1 cellular context compared by ENCODE assay signal in the genomic region with DNA sequence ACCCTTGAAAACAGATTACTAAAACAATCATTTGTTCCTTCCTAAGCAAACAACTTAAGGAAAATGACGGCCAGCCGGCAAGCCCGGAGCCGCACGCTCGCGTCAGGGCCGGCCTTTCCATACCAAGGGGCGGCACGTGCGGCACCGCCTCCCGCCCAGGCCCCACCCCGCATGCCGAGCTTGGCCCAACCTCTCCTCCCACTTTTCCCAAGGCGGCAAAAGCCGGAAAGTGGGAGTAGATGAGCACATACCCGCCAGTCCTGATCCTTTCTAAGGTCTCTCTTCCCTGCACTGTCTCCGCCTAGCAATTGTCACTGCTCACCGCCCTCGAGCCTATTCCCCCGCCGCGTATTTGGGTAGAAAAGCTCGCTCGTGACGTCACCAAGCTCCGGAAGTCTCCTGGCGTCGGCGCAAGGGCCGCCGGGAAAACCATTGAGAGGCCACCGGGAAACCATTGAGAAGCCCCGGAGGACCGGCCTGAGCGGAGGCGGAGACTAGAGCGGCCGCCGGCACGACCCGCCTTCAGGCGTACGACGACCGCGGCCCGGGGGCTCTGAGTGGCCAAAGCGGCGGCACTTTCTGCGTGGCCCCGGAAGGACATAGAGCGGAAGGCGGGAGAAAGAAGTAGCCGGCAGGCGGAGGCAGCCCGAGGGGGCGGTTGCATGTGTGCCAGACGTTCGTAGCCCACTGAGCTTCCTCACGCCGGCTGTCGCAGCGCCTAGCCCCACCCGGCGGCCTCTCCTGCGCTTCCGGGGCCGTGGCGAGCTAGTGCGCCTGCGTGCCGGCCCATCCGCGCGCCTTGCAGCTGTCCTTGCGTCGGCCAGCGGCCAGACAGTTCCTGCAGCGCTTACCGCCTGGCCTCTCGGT.
TF ChIP-seq lines count a peak whose summit lies in the region.

A gene with protein sequence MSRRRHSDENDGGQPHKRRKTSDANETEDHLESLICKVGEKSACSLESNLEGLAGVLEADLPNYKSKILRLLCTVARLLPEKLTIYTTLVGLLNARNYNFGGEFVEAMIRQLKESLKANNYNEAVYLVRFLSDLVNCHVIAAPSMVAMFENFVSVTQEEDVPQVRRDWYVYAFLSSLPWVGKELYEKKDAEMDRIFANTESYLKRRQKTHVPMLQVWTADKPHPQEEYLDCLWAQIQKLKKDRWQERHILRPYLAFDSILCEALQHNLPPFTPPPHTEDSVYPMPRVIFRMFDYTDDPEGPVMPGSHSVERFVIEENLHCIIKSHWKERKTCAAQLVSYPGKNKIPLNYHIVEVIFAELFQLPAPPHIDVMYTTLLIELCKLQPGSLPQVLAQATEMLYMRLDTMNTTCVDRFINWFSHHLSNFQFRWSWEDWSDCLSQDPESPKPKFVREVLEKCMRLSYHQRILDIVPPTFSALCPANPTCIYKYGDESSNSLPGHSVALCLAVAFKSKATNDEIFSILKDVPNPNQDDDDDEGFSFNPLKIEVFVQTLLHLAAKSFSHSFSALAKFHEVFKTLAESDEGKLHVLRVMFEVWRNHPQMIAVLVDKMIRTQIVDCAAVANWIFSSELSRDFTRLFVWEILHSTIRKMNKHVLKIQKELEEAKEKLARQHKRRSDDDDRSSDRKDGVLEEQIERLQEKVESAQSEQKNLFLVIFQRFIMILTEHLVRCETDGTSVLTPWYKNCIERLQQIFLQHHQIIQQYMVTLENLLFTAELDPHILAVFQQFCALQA (plus strand): TSS at position 830 of the 867 bp plus-strand sequence. CDS start 61 bp downstream, outside the sequence.
A gene (minus strand): TSS at position 377 of the 867 bp plus-strand sequence. CDS start 5,806 bp downstream, outside the sequence.

TF ChIP-seq in K562, 482 proteins besides CTCF, POLR2A, EP300 and RAD21 (continued from another document and continues in another):
- TF ChIP-seq NFYB (IDR thresholded peaks at IDR 0.05; ENCODE audit: extremely low read depth, insufficient read length) = peak; percentile 51
- TF ChIP-seq, protein P1, sequence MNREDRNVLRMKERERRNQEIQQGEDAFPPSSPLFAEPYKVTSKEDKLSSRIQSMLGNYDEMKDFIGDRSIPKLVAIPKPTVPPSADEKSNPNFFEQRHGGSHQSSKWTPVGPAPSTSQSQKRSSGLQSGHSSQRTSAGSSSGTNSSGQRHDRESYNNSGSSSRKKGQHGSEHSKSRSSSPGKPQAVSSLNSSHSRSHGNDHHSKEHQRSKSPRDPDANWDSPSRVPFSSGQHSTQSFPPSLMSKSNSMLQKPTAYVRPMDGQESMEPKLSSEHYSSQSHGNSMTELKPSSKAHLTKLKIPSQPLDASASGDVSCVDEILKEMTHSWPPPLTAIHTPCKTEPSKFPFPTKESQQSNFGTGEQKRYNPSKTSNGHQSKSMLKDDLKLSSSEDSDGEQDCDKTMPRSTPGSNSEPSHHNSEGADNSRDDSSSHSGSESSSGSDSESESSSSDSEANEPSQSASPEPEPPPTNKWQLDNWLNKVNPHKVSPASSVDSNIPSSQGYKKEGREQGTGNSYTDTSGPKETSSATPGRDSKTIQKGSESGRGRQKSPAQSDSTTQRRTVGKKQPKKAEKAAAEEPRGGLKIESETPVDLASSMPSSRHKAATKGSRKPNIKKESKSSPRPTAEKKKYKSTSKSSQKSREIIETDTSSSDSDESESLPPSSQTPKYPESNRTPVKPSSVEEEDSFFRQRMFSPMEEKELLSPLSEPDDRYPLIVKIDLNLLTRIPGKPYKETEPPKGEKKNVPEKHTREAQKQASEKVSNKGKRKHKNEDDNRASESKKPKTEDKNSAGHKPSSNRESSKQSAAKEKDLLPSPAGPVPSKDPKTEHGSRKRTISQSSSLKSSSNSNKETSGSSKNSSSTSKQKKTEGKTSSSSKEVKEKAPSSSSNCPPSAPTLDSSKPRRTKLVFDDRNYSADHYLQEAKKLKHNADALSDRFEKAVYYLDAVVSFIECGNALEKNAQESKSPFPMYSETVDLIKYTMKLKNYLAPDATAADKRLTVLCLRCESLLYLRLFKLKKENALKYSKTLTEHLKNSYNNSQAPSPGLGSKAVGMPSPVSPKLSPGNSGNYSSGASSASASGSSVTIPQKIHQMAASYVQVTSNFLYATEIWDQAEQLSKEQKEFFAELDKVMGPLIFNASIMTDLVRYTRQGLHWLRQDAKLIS (CRISPR knock-in tag; IDR thresholded peaks at IDR 0.05) = peak; percentile 88
- peak; percentile 40; the same call in 1 of the 2 replicates for TF ChIP-seq FOXK1 (CRISPR knock-in tag; IDR thresholded peaks at IDR 0.05; ENCODE audit: borderline replicate concordance)
- TF ChIP-seq CREBBP (IDR thresholded peaks at IDR 0.05; ENCODE audit: low read depth, low read length) = no peak
- no peak for TF ChIP-seq ZNF175 (CRISPR knock-in tag; IDR thresholded peaks at IDR 0.05; ENCODE audit: low read depth)
- peak; percentile 83; the same call in 1 of the 2 replicates for TF ChIP-seq MXI1 (IDR thresholded peaks at IDR 0.05; ENCODE audit: low read depth, low read length)
- TF ChIP-seq CCAR2 (IDR thresholded peaks at IDR 0.05; ENCODE audit: low read depth, low read length) = no peak
- TF ChIP-seq, protein P2, sequence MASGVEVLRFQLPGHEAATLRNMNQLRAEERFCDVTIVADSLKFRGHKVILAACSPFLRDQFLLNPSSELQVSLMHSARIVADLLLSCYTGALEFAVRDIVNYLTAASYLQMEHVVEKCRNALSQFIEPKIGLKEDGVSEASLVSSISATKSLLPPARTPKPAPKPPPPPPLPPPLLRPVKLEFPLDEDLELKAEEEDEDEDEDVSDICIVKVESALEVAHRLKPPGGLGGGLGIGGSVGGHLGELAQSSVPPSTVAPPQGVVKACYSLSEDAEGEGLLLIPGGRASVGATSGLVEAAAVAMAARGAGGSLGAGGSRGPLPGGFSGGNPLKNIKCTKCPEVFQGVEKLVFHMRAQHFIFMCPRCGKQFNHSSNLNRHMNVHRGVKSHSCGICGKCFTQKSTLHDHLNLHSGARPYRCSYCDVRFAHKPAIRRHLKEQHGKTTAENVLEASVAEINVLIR (CRISPR knock-in tag; IDR thresholded peaks at IDR 0.05) = peak; percentile 92
- no peak for TF ChIP-seq HDGF (IDR thresholded peaks at IDR 0.05)
- TF ChIP-seq, protein P3, sequence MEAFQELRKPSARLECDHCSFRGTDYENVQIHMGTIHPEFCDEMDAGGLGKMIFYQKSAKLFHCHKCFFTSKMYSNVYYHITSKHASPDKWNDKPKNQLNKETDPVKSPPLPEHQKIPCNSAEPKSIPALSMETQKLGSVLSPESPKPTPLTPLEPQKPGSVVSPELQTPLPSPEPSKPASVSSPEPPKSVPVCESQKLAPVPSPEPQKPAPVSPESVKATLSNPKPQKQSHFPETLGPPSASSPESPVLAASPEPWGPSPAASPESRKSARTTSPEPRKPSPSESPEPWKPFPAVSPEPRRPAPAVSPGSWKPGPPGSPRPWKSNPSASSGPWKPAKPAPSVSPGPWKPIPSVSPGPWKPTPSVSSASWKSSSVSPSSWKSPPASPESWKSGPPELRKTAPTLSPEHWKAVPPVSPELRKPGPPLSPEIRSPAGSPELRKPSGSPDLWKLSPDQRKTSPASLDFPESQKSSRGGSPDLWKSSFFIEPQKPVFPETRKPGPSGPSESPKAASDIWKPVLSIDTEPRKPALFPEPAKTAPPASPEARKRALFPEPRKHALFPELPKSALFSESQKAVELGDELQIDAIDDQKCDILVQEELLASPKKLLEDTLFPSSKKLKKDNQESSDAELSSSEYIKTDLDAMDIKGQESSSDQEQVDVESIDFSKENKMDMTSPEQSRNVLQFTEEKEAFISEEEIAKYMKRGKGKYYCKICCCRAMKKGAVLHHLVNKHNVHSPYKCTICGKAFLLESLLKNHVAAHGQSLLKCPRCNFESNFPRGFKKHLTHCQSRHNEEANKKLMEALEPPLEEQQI (IDR thresholded peaks at IDR 0.05) = no peak
- TF ChIP-seq E2F3 (CRISPR knock-in tag; IDR thresholded peaks at IDR 0.05) = peak; percentile 38; the same call in 1 of the 2 replicates
- TF ChIP-seq, protein P4, sequence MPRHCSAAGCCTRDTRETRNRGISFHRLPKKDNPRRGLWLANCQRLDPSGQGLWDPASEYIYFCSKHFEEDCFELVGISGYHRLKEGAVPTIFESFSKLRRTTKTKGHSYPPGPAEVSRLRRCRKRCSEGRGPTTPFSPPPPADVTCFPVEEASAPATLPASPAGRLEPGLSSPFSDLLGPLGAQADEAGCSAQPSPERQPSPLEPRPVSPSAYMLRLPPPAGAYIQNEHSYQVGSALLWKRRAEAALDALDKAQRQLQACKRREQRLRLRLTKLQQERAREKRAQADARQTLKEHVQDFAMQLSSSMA (CRISPR knock-in tag; IDR thresholded peaks at IDR 0.05) = no peak
- TF ChIP-seq CBX8 (IDR thresholded peaks at IDR 0.05; ENCODE audit: borderline replicate concordance, extremely low read depth, low read depth, low read length, poor library complexity, severe bottlenecking) = no peak
- no peak for TF ChIP-seq ZFP1 (CRISPR knock-in tag; IDR thresholded peaks at IDR 0.05)
- TF ChIP-seq RHOXF2B (CRISPR knock-in tag; conservative IDR thresholded peaks at IDR 0.05) = no peak
- TF ChIP-seq MCM5 (IDR thresholded peaks at IDR 0.05; ENCODE audit: low read depth) = no peak
- TF ChIP-seq PML (IDR thresholded peaks at IDR 0.05; ENCODE audit: low read length) = peak; percentile 20
- TF ChIP-seq, protein P5, sequence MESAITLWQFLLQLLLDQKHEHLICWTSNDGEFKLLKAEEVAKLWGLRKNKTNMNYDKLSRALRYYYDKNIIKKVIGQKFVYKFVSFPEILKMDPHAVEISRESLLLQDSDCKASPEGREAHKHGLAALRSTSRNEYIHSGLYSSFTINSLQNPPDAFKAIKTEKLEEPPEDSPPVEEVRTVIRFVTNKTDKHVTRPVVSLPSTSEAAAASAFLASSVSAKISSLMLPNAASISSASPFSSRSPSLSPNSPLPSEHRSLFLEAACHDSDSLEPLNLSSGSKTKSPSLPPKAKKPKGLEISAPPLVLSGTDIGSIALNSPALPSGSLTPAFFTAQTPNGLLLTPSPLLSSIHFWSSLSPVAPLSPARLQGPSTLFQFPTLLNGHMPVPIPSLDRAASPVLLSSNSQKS (CRISPR knock-in tag; IDR thresholded peaks at IDR 0.05) = no peak
- no peak for TF ChIP-seq NFE2L1 (tag; IDR thresholded peaks at IDR 0.05; ENCODE audit: borderline replicate concordance, low read depth)
- TF ChIP-seq XRCC5 (IDR thresholded peaks at IDR 0.05; ENCODE audit: low read depth, low read length) = peak; percentile 81
- TF ChIP-seq PURB (CRISPR knock-in tag; IDR thresholded peaks at IDR 0.05; ENCODE audit: low read depth) = no peak
- TF ChIP-seq ZNF589 (CRISPR knock-in tag; IDR thresholded peaks at IDR 0.05; ENCODE audit: low read depth) = no peak; the same call in 1 of the 2 replicates
- peak; percentile 86 for TF ChIP-seq RB1 (IDR thresholded peaks at IDR 0.05; ENCODE audit: low read depth)
- peak; percentile 95 for TF ChIP-seq KHSRP (IDR thresholded peaks at IDR 0.05)
- peak; percentile 96 for TF ChIP-seq EP400 (IDR thresholded peaks at IDR 0.05)
- TF ChIP-seq, protein P6, sequence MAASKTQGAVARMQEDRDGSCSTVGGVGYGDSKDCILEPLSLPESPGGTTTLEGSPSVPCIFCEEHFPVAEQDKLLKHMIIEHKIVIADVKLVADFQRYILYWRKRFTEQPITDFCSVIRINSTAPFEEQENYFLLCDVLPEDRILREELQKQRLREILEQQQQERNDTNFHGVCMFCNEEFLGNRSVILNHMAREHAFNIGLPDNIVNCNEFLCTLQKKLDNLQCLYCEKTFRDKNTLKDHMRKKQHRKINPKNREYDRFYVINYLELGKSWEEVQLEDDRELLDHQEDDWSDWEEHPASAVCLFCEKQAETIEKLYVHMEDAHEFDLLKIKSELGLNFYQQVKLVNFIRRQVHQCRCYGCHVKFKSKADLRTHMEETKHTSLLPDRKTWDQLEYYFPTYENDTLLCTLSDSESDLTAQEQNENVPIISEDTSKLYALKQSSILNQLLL (CRISPR knock-in tag; IDR thresholded peaks at IDR 0.05; ENCODE audit: borderline replicate concordance) = no peak
- TF ChIP-seq TRIM24 (IDR thresholded peaks at IDR 0.05) = 0 out of 4 replicates have a peak, but pooled peaks of 1 of the 2 experiments have one; percentile 8
- TF ChIP-seq YY1 (IDR thresholded peaks at IDR 0.05; ENCODE audit: borderline replicate concordance in 1 of 3, control insufficient read depth in 1 of 3, extremely low read depth in 1 of 3, insufficient read depth in 3 of 3, insufficient read length in 1 of 3, insufficient replicate concordance in 2 of 3, low read depth in 1 of 3, low read length in 2 of 3) = peak in 2 of 3 experiments; percentile 59 to 77
- TF ChIP-seq, protein P7, sequence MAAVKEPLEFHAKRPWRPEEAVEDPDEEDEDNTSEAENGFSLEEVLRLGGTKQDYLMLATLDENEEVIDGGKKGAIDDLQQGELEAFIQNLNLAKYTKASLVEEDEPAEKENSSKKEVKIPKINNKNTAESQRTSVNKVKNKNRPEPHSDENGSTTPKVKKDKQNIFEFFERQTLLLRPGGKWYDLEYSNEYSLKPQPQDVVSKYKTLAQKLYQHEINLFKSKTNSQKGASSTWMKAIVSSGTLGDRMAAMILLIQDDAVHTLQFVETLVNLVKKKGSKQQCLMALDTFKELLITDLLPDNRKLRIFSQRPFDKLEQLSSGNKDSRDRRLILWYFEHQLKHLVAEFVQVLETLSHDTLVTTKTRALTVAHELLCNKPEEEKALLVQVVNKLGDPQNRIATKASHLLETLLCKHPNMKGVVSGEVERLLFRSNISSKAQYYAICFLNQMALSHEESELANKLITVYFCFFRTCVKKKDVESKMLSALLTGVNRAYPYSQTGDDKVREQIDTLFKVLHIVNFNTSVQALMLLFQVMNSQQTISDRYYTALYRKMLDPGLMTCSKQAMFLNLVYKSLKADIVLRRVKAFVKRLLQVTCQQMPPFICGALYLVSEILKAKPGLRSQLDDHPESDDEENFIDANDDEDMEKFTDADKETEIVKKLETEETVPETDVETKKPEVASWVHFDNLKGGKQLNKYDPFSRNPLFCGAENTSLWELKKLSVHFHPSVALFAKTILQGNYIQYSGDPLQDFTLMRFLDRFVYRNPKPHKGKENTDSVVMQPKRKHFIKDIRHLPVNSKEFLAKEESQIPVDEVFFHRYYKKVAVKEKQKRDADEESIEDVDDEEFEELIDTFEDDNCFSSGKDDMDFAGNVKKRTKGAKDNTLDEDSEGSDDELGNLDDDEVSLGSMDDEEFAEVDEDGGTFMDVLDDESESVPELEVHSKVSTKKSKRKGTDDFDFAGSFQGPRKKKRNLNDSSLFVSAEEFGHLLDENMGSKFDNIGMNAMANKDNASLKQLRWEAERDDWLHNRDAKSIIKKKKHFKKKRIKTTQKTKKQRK (IDR thresholded peaks at IDR 0.05; ENCODE audit: borderline replicate concordance, low read depth, low read length) = no peak
- TF ChIP-seq, protein P8, sequence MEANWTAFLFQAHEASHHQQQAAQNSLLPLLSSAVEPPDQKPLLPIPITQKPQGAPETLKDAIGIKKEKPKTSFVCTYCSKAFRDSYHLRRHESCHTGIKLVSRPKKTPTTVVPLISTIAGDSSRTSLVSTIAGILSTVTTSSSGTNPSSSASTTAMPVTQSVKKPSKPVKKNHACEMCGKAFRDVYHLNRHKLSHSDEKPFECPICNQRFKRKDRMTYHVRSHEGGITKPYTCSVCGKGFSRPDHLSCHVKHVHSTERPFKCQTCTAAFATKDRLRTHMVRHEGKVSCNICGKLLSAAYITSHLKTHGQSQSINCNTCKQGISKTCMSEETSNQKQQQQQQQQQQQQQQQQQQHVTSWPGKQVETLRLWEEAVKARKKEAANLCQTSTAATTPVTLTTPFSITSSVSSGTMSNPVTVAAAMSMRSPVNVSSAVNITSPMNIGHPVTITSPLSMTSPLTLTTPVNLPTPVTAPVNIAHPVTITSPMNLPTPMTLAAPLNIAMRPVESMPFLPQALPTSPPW (CRISPR knock-in tag; IDR thresholded peaks at IDR 0.05) = peak; percentile 73
- TF ChIP-seq CBFA2T2 (conservative IDR thresholded peaks at IDR 0.05) = no peak
- no peak for TF ChIP-seq TRIM28 (IDR thresholded peaks at IDR 0.05)
- no peak for TF ChIP-seq MECOM (CRISPR knock-in tag; IDR thresholded peaks at IDR 0.05)
- TF ChIP-seq ZNF764 (CRISPR knock-in tag; IDR thresholded peaks at IDR 0.05; ENCODE audit: low read depth) = no peak
- TF ChIP-seq TAF9B (IDR thresholded peaks at IDR 0.05; ENCODE audit: partially characterized antibody) = peak; percentile 74
- no peak for TF ChIP-seq ZNF507 (tag; conservative IDR thresholded peaks at IDR 0.05)
